In the genomic region with DNA sequence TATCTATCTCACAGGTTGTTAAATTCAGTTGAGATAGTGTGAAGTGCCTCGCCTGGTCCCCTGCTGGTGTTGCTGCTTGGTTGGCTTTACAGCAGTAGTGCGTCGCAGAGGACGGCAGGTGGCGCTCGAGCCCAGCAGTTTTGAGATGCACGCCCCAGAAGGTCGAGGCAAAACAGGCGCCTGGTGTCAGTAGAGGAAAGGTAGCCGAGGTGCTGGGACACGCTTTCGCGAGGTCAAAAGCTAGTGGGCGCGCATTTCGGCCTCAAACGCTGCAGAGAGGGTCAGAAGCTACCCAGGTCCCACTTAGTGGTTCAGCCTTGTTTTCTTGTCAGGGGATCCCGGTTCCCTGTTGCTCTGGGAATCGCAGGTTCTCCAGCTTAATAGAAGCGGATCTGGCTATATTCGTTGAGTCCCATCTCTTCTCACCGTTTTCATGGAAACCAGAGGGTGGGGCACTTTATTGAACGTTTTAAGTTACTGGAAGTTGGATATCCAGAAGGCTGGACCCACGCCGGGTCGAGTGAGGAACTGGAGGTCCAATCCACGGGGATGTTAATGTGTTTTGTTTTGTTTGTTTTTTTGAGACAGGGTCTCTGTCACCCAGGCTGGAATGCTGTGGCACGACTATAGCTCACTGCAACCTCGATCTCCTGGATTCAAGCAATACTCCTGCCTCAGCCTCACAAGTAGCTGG, we compare ENCODE assay signal across 8 cellular contexts. TPM values are rescaled to one million over a fixed set of nuclear protein-coding genes. Genes with fewer than 3 reads are reported as not detected.
DNase-seq lines count a peak whose midpoint lies in the region; TF ChIP-seq lines count a peak whose summit lies in the region.

No MANE protein-coding gene starts in this region.

- TF ChIP-seq CTCF in AG09319 (IDR thresholded peaks at IDR 0.05; ENCODE audit: low read depth, low read length) (peak; percentile 96), HL-60 (IDR thresholded peaks at IDR 0.05; ENCODE audit: insufficient read depth, low read length) (peak; percentile 95)

- H3K4me1 Mint-ChIP-seq in activated CD4-positive, alpha-beta memory T cell treated with anti-CD3 and anti-CD28 coated beads for 36 hours (ENCODE audit: low read depth): peaks cover 17% of the 10 kb centered on the region

- H3K4me3 ChIP-seq in HL-60 (replicated peaks; ENCODE audit: insufficient read depth, low read length): no peak overlapping the region
- H3K4me3 ChIP-seq in duodenal mucosa (ENCODE audit: low read depth in 1 of 2, low read length in 2 of 2): peak overlapping the region; percentile 54 to 63

- peak overlapping the region; percentile 23 for H3K27ac Mint-ChIP-seq in activated CD4-positive, alpha-beta memory T cell treated with anti-CD3 and anti-CD28 coated beads for 36 hours

- DNase-seq in AG09319 (ENCODE audit: extremely low read depth, low read depth): peak; percentile 48
- DNase-seq in GM19238 (ENCODE audit: insufficient read length, low spot score): peak; percentile 91
- DNase-seq in HL-60 (ENCODE audit: low read depth in 1 of 2, low spot score in 1 of 2): peak; percentile 65 to 89
- DNase-seq in NCI-H82 (lab: John Stamatoyannopoulos, UW): peak; percentile 86
- peak; percentile 93 for DNase-seq in activated CD4-positive, alpha-beta memory T cell treated with anti-CD3 and anti-CD28 coated beads for 36 hours
- DNase-seq in medulla oblongata (ENCODE audit: extremely low spot score): peak; percentile 92
- peak; percentile 85 for DNase-seq in stimulated activated CD8-positive, alpha-beta memory T cell treated with anti-CD3 and anti-CD28 coated beads, Interleukin-15, amount 100 ng/mL, for 1 hour (ENCODE audit: low read depth)

- intact Hi-C loops in activated CD4-positive, alpha-beta memory T cell treated with anti-CD3 and anti-CD28 coated beads for 36 hours (cut with micrococcal nuclease): loop anchor here (1.0 to 10.0 kb wide), 9 partner anchors 9 to 758 kb away; partner anchors contain the start of genes CHTF8, TANGO6 and UTP4

- peaks cover 15 to 21% of the 10 kb centered on the region in 2 donors for H3K4me1 ChIP-seq in duodenal mucosa (ENCODE audit: control insufficient read depth in 1 of 2, insufficient read depth in 2 of 2, low read length in 2 of 2)

- peak overlapping the region; percentile 59 for H3K4me3 Mint-ChIP-seq in activated CD4-positive, alpha-beta memory T cell treated with anti-CD3 and anti-CD28 coated beads for 36 hours

- H3K27me3 Mint-ChIP-seq in activated CD4-positive, alpha-beta memory T cell treated with anti-CD3 and anti-CD28 coated beads for 36 hours: peaks cover 1% of the 10 kb centered on the region

- peak overlapping the region in 1 of 2 donors; percentile 55 for H3K9ac ChIP-seq in duodenal mucosa (ENCODE audit: low read depth in 1 of 2, low read length in 2 of 2)

- no peaks in the 10 kb centered on the region for H3K9me3 ChIP-seq in duodenal mucosa (ENCODE audit: control insufficient read depth in 1 of 2, low read length in 2 of 2)

- H3K27ac ChIP-seq in HL-60 (replicated peaks) (no peak overlapping the region), duodenal mucosa (ENCODE audit: low read depth, low read length) (no peak overlapping the region)

- no peaks in the 10 kb centered on the region for H3K36me3 ChIP-seq in duodenal mucosa (ENCODE audit: control insufficient read depth in 1 of 2, insufficient read depth in 2 of 2, low read length in 2 of 2)

- H3K9me3 Mint-ChIP-seq in activated CD4-positive, alpha-beta memory T cell treated with anti-CD3 and anti-CD28 coated beads for 36 hours: peaks cover 8% of the 10 kb centered on the region

- H3K36me3 Mint-ChIP-seq in activated CD4-positive, alpha-beta memory T cell treated with anti-CD3 and anti-CD28 coated beads for 36 hours: peaks cover 6% of the 10 kb centered on the region

- H3K27me3 ChIP-seq in HL-60 (ENCODE audit: insufficient read depth, poor library complexity, severe bottlenecking) (no peaks in the 10 kb centered on the region), duodenal mucosa (ENCODE audit: control insufficient read depth in 1 of 2, insufficient read depth in 2 of 2, low read length in 2 of 2) (no peaks in the 10 kb centered on the region)

- POLR2A ChIA-PET in activated CD4-positive, alpha-beta memory T cell treated with anti-CD3 and anti-CD28 coated beads for 36 hours (lab: Charles Lee): no interaction called here

- CTCF ChIA-PET in activated CD4-positive, alpha-beta memory T cell treated with anti-CD3 and anti-CD28 coated beads for 36 hours (lab: Charles Lee): interaction anchor here (0.5 to 5.8 kb wide), 32 partner anchors 8 to 633 kb away, joined by 3 to 74 read pairs (median 4); partner anchors contain the start of genes TANGO6 and ZFP90

RNA-seq across cellular contexts. Expression of gene ZFP90, which starts 10.3 kb away (rescaled TPM):
- 10 to 100 TPM; 36.6 to 40.2 TPM for total RNA-seq in activated CD4-positive, alpha-beta memory T cell treated with anti-CD3 and anti-CD28 coated beads for 36 hours
